Comparison of ENCODE assay signal across 9 cellular contexts in genomic region chr7:98165827-98166667, GRCh38. TPM values are rescaled to one million over a fixed set of nuclear protein-coding genes. Genes with fewer than 3 reads are reported as not detected.
DNase-seq lines count a peak whose midpoint lies in the region; ATAC-seq and TF ChIP-seq lines count a peak whose summit lies in the region.
"Had no signal": no experiment of that assay in that cellular context is flagged by ENCODE, and none has a peak within 500 bp of the region (broad histone marks: within the 10 kb centered on the region; RNA-seq: fewer than 3 reads in every experiment).

No MANE protein-coding gene starts in this region.

- H3K9me3 Mint-ChIP-seq in neural crest cell, result no peaks in the 10 kb centered on the region

- H3K4me1 ChIP-seq in esophagus muscularis mucosa (peaks cover 0 to 16% (median 14%) of the 10 kb centered on the region in 4 donors), aorta (ENCODE audit: control insufficient read depth in 1 of 2, insufficient read depth in 2 of 2, low read length in 2 of 2) (no peaks in the 10 kb centered on the region)

- no peak overlapping the region for H3K4me3 Mint-ChIP-seq in neural crest cell

- H3K9me3 ChIP-seq in esophagus muscularis mucosa (no peaks in the 10 kb centered on the region), aorta (ENCODE audit: control insufficient read depth, low read length) (no peaks in the 10 kb centered on the region)
- H3K9me3 ChIP-seq: HAP-1 had no signal

- no peak for TF ChIP-seq EP300 in esophagus muscularis mucosa (IDR thresholded peaks at IDR 0.05)

- no peaks in the 10 kb centered on the region for H3K27me3 Mint-ChIP-seq in neural crest cell (ENCODE audit: low read depth)

- TF ChIP-seq POLR2A in esophagus muscularis mucosa (IDR thresholded peaks at IDR 0.05; ENCODE audit: low read depth), result no peak

- no peaks in the 10 kb centered on the region for H3K36me3 Mint-ChIP-seq in neural crest cell (ENCODE audit: low read depth)

- H3K27ac ChIP-seq in esophagus muscularis mucosa (replicated peaks in 1 of 4) (no peak overlapping the region), aorta (ENCODE audit: low read depth in 1 of 2, low read length in 2 of 2) (no peak overlapping the region)

- H3K4me3 ChIP-seq in esophagus muscularis mucosa (no peak overlapping the region), aorta (ENCODE audit: low read length in 2 of 2) (no peak overlapping the region)
- H3K4me3 ChIP-seq: HAP-1 had no signal

- H3K36me3 ChIP-seq in esophagus muscularis mucosa, result peaks cover 0 to 9% (median 3%) of the 10 kb centered on the region in 4 donors
- no peaks in the 10 kb centered on the region for H3K36me3 ChIP-seq in aorta (ENCODE audit: control insufficient read depth in 1 of 2, insufficient read depth in 2 of 2, low read length in 1 of 2)
- H3K36me3 ChIP-seq: HAP-1 had no signal

- H3K27me3 ChIP-seq in esophagus muscularis mucosa (no peaks in the 10 kb centered on the region), aorta (ENCODE audit: control insufficient read depth in 1 of 2, insufficient read depth in 2 of 2, low read length in 1 of 2) (no peaks in the 10 kb centered on the region)

- peak; percentile 82 for ATAC-seq in GM19452 (IDR thresholded peaks at IDR 0.05; ENCODE audit: unreplicated experiment)
- peak; percentile 45 for ATAC-seq in aorta (ENCODE audit: low FRiP score)
- no peak for ATAC-seq in GM21619 (IDR thresholded peaks at IDR 0.05; ENCODE audit: unreplicated experiment)

- H3K27ac Mint-ChIP-seq in neural crest cell (ENCODE audit: unreplicated experiment), result no peak overlapping the region

- WGBS in esophagus muscularis mucosa, result 68% methylated on average over 14 of the region's 18 CpGs
- WGBS in aorta, 2 donors, result 63 to 67% methylated on average over 18 of the region's 18 CpGs

- intact Hi-C loops in esophagus muscularis mucosa (cut with DNase I) (no loop called here), aorta (cut with DNase I) (loop anchor here (2.0 to 10.0 kb wide), 4 partner anchors 59 to 1051 kb away; partner anchors contain the start of genes LMTK2 (in 1 of the 2) and SDHAF3 (in 1 of the 2))

- DNase-seq in Ammon's horn (ENCODE audit: low spot score) (peak; percentile 69), NCI-H146 (lab: John Stamatoyannopoulos, UW) (peak; percentile 60), esophagus muscularis mucosa (ENCODE audit: extremely low spot score) (no peak), neural crest cell (ENCODE audit: low read depth, low spot score) (peak; percentile 40), aorta (peak in 1 of 2 donors; percentile 62)
- DNase-seq in activated CD4-positive, alpha-beta T cell treated with anti-CD3 and anti-CD28 coated beads, Interleukin-2, amount 50 U/mL, for 4 hours, result peak; percentile 41 to 46

- peaks cover 16% of the 10 kb centered on the region for H3K4me1 Mint-ChIP-seq in neural crest cell

- TF ChIP-seq CTCF in esophagus muscularis mucosa (IDR thresholded peaks at IDR 0.05) (peak; percentile 24 to 46 (median 25)), neural crest cell (conservative IDR thresholded peaks at IDR 0.05) (peak; percentile 72)

RNA-seq across cellular contexts. Expression of gene BHLHA15, which starts 45.2 kb away (rescaled TPM):
- not detected for total RNA-seq in esophagus muscularis mucosa
- not detected in 2 replicates for total RNA-seq in neural crest cell
- total RNA-seq in aorta, result not detected
- polyA plus RNA-seq in aorta, result under 1 TPM in 1 of 2 donors, not detected in 1; 0.36 TPM

RNA-seq across cellular contexts. Expression of gene LMTK2, which starts 59.4 kb away (rescaled TPM):
- total RNA-seq in esophagus muscularis mucosa, result 10 to 100 TPM; 22.5 to 31.7 (median 28.4) TPM
- 18.8 and 19.2 TPM in 2 replicates for total RNA-seq in neural crest cell
- 10 to 100 TPM; 13.6 to 16.6 TPM for total RNA-seq in aorta
- 1 to 10 TPM; 1.5 to 3.6 TPM for polyA plus RNA-seq in aorta
